8 cellular contexts compared by ENCODE assay signal in the genomic region with DNA sequence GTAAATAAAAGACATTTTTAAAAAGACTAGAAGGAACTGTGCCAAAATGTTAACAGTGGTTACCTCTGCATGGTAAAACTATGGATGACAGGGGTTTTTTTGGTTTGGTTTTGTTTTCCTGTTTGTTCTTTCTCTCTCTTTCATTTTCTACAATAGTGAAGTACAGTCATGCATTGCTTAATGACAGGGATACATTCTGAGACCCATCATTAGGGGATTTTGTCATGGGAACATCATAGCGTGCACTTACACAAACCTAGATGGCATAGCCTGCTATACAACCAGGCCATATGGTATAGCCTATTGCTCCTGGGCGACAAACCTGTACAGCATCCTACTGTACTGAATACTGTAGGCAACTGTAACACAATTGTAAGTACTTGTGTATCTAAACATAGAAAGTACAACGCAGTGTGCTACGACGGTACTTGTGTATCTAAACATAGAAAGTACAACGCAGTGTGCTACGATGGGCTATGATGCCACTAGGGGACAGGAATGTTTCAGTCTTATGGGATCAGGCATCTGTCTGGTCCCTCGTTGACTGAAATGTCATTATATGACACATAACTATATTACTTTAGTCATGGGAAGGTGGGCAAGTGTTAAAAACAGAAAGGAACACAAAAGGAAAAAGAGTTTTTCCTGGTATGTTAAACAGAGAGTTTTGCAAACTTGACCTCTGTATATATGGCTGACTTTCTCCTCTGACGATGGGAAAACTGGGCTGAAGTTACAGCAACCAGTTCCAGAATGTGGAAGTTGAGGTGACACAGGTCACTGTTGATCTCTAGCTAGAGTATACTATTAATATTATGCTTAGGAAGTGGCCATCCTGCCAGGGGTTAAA. TPM values are rescaled to one million over a fixed set of nuclear protein-coding genes. Genes with fewer than 3 reads are reported as not detected.
DNase-seq lines count a peak whose midpoint lies in the region; ATAC-seq, FAIRE-seq and TF ChIP-seq lines count a peak whose summit lies in the region.

No MANE protein-coding gene starts in this region.

- DNase-seq in GM12892 (ENCODE audit: insufficient read length) (no peak), HTR-8/SVneo (ENCODE audit: insufficient read length, low spot score) (no peak), sciatic nerve (ENCODE audit: low spot score) (no peak), NCI-H748 (lab: John Stamatoyannopoulos, UW; ENCODE audit: unreplicated experiment) (no peak), HPDE6-E6E7 (ENCODE audit: extremely low spot score) (no peak)
- DNase-seq in effector memory CD8-positive, alpha-beta T cell = no peak

- FAIRE-seq in GM12892 (lab: Jason Lieb, UNC) = peak; percentile 69
- FAIRE-seq in HTR-8/SVneo (lab: Jason Lieb, UNC) = peak; percentile 69

- peaks cover 5 to 6% of the 10 kb centered on the region in 2 donors for H3K4me1 Mint-ChIP-seq in effector memory CD8-positive, alpha-beta T cell (ENCODE audit: low read depth in 2 of 2)

- TF ChIP-seq POLR2A in GM12892 (IDR thresholded peaks at IDR 0.05; ENCODE audit: low read depth, low read length) = no peak

- no peak overlapping the region for H3K27ac Mint-ChIP-seq in effector memory CD8-positive, alpha-beta T cell

- H3K27me3 Mint-ChIP-seq in effector memory CD8-positive, alpha-beta T cell = no peaks in the 10 kb centered on the region

- H3K4me3 Mint-ChIP-seq in effector memory CD8-positive, alpha-beta T cell = no peak overlapping the region

- intact Hi-C loops in sciatic nerve (cut with DNase I) = no loop called here

- ATAC-seq in GM19455 (IDR thresholded peaks at IDR 0.05; ENCODE audit: unreplicated experiment) (peak; percentile 62), sciatic nerve (no peak), GM21576 (IDR thresholded peaks at IDR 0.05; ENCODE audit: unreplicated experiment) (no peak)
- ATAC-seq in effector memory CD8-positive, alpha-beta T cell (replicated peaks) = peak; percentile 39

- H3K9me3 Mint-ChIP-seq in effector memory CD8-positive, alpha-beta T cell = no peaks in the 10 kb centered on the region

- no peaks in the 10 kb centered on the region for H3K36me3 Mint-ChIP-seq in effector memory CD8-positive, alpha-beta T cell (ENCODE audit: insufficient read depth)

RNA-seq across cellular contexts. Expression of gene ADAM19, which starts 7.4 kb away (rescaled TPM):
- polyA plus RNA-seq in GM12892 (2012; ENCODE audit: missing spikeins) = 8.4 TPM
- 23.0 TPM for total RNA-seq in sciatic nerve

Comparison
In these comparisons a context has a peak if more than half of its experiments do, and no peak if none do; other contexts are left out.
1. ATAC-seq: peak in GM19455 (single experiment) and effector memory CD8-positive, alpha-beta T cell (single experiment); none in sciatic nerve (single experiment) and GM21576 (single experiment).